35 cellular contexts compared by ENCODE assay signal in the genomic region with DNA sequence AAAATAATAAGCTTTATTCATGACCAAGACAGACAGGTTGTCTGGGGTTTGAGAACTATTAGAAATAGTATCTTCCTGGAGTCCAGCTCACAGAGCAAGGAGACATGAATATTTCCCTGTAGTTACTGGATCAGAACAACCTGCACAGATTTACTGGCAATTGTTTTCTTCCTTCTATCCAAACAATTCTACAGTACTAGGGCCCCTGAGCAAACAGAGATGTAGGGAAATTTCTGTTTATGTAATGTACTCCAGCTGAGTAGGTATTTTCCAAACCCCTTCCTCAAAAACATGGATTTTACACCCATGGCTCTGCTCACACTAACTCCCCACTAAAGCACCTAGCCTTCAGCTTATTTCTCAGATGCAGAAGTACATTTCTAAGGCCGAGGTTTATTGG.
"Had no signal": no experiment of that assay in that cellular context is flagged by ENCODE, and none has a peak within 500 bp of the region (broad histone marks: within the 10 kb centered on the region; RNA-seq: fewer than 3 reads in every experiment).

No MANE protein-coding gene starts in this region.

- H3K4me3 ChIP-seq: MG63 had no signal

- DNase-seq: Karpas-422, Kasumi-1, MG63, MM.1S, MV-4-11, NCI-H1048, NCI-H1092, NCI-H1092 treated with DMSO at 0.1 percent for 48 hours, NCI-H1105, NCI-H1105 treated with DMSO at 0.1 percent for 48 hours, NCI-H1417, NCI-H1417 treated with DMSO at 0.1 percent for 48 hours, NCI-H1436, NCI-H1436 treated with DMSO at 0.1 percent for 48 hours, NCI-H146, NCI-H1694, NCI-H1694 treated with DMSO at 0.1 percent for 48 hours, NCI-H187, NCI-H187 treated with DMSO at 0.1 percent for 48 hours, NCI-H1930, NCI-H2029, NCI-H2029 treated with DMSO at 0.1 percent for 48 hours, NCI-H2081, NCI-H2081 treated with DMSO at 0.1 percent for 48 hours, NCI-H2107, NCI-H2171, NCI-H2171 treated with DMSO at 0.1 percent for 48 hours, NCI-H2227 treated with DMSO at 0.1 percent for 48 hours, NCI-H226, NCI-H345, NCI-H446, NCI-H510A, NCI-H510A treated with DMSO at 0.1 percent for 48 hours, NCI-H524, NCI-H524 treated with DMSO at 0.1 percent for 48 hours had no signal

- H3K9me3 ChIP-seq: MG63 had no signal

- H3K27me3 ChIP-seq: MG63 had no signal

- H3K36me3 ChIP-seq: MG63 had no signal
